In genomic region chr14:21536395-21537087, GRCh38 we compare ENCODE assay signal across 11 cellular contexts. TPM values are rescaled to one million over a fixed set of nuclear protein-coding genes. Genes with fewer than 3 reads are reported as not detected.
A peak's percentile ranks its signal among the peaks of the same experiment; 100 is the strongest.
DNase-seq lines count a peak whose midpoint lies in the region; ATAC-seq, FAIRE-seq and TF ChIP-seq lines count a peak whose summit lies in the region.
"Had no signal": no experiment of that assay in that cellular context is flagged by ENCODE, and none has a peak within 500 bp of the region (broad histone marks: within the 10 kb centered on the region; RNA-seq: fewer than 3 reads in every experiment).

No MANE protein-coding gene starts in this region.

- peaks cover 5% of the 10 kb centered on the region for H3K4me1 Mint-ChIP-seq in activated CD8-positive, alpha-beta memory T cell treated with anti-CD3 and anti-CD28 coated beads, Interleukin-2, amount 10 ng/mL, durations not matched to agents 7 days and 5 days

- H3K36me3 Mint-ChIP-seq in activated CD8-positive, alpha-beta memory T cell treated with anti-CD3 and anti-CD28 coated beads, Interleukin-2, amount 10 ng/mL, durations not matched to agents 7 days and 5 days, result no peaks in the 10 kb centered on the region

- H3K27me3 ChIP-seq in K562 (ENCODE audit: control insufficient read depth in 2 of 2, insufficient read depth in 2 of 2, low read length in 2 of 2), result no peaks in the 10 kb centered on the region
- H3K27me3 ChIP-seq in keratinocyte (ENCODE audit: control insufficient read depth, extremely low read depth, insufficient read depth, low read length), result peaks cover 21% of the 10 kb centered on the region
- H3K27me3 ChIP-seq in gastrocnemius medialis, result peaks cover 32 to 54% (median 42%) of the 10 kb centered on the region in 3 donors

- H3K9ac ChIP-seq in K562 (ENCODE audit: insufficient read depth in 1 of 2, low read depth in 2 of 2, low read length in 2 of 2) (peak overlapping the region in 1 of 2 experiments; percentile 81; a peak in 2 of 4 replicates), keratinocyte (ENCODE audit: control insufficient read depth, extremely low read depth, insufficient read depth, low read length) (no peak overlapping the region)

- peak overlapping the region; percentile 18; the same call in 1 of the 2 replicates for H3K4me2 ChIP-seq in K562 (ENCODE audit: insufficient read depth, low read length)
- H3K4me2 ChIP-seq in keratinocyte (ENCODE audit: control insufficient read depth, extremely low read depth, insufficient read depth, low read depth, low read length), result peak overlapping the region; percentile 56

- no peak overlapping the region for H3K4me3 Mint-ChIP-seq in activated CD8-positive, alpha-beta memory T cell treated with anti-CD3 and anti-CD28 coated beads, Interleukin-2, amount 10 ng/mL, durations not matched to agents 7 days and 5 days

- H3K4me3 ChIP-seq in HEK293 (ENCODE audit: low read depth, low read length) (no peak overlapping the region), K562 (no peak overlapping the region), keratinocyte (ENCODE audit: control insufficient read depth in 2 of 3, extremely low read depth in 1 of 3, insufficient read depth in 2 of 3, low read depth in 1 of 3, low read length in 3 of 3) (peak overlapping the region in 1 of 3 experiments; percentile 18), gastrocnemius medialis (peak overlapping the region in 3 of 4 donors; percentile 15 to 49 (median 43))

- TF ChIP-seq RAD21 in K562 (CRISPR knock-in tag; conservative IDR thresholded peaks at IDR 0.05 in 1 of 2, IDR thresholded peaks at IDR 0.05 in 1 of 2), result no peak

- intact Hi-C loops in K562 (cut with micrococcal nuclease) (no loop called here), gastrocnemius medialis (cut with DNase I; ENCODE audit: low total_unique reads) (no loop called here)

- TF ChIP-seq POLR2A in K562 (conservative IDR thresholded peaks at IDR 0.05) (no peak), gastrocnemius medialis (IDR thresholded peaks at IDR 0.05) (no peak)

- H3K36me3 ChIP-seq in HEK293 (ENCODE audit: control insufficient read depth in 2 of 2, insufficient read depth in 1 of 2, low read length in 2 of 2), result no peaks in the 10 kb centered on the region
- no peaks in the 10 kb centered on the region for H3K36me3 ChIP-seq in K562 (ENCODE audit: control insufficient read depth, insufficient read depth, low read length)
- no peaks in the 10 kb centered on the region for H3K36me3 ChIP-seq in keratinocyte (ENCODE audit: control insufficient read depth in 2 of 2, extremely low read depth in 1 of 2, insufficient read depth in 2 of 2, low read length in 2 of 2)
- no peaks in the 10 kb centered on the region for H3K36me3 ChIP-seq in gastrocnemius medialis

- POLR2A ChIA-PET in HEK293 (lab: Yijun Ruan, JAX) (no interaction called here), K562 (lab: Yijun Ruan, JAX) (interaction anchor here (0.5 to 1.8 kb wide), 3 partner anchors 7 to 154 kb away, joined by 3 to 4 read pairs (median 4); partner anchors contain the start of gene METTL3)

- BruUV-seq in K562 (replicated peaks; lab: Mats Ljungman, UMichigan), result no TSS peak

- CTCF ChIA-PET in HEK293 (lab: Yijun Ruan, JAX), result interaction anchor here (0.6 to 0.9 kb wide), 2 partner anchors 38 to 843 kb away, joined by 3 to 4 read pairs; no protein-coding TSS in a partner anchor
- CTCF ChIA-PET in K562 (lab: Yijun Ruan, JAX; ENCODE audit: low intra/inter-chr PET ratio), result no interaction called here
- CTCF ChIA-PET in activated CD8-positive, alpha-beta memory T cell treated with anti-CD3 and anti-CD28 coated beads, Interleukin-2, amount 10 ng/mL, durations not matched to agents 7 days and 5 days (lab: Charles Lee), result interaction anchor here (1.9 kb wide), 1 partner anchor 20 kb away, joined by 5 read pairs; no protein-coding TSS in a partner anchor

- no peak overlapping the region for H3K27ac Mint-ChIP-seq in activated CD8-positive, alpha-beta memory T cell treated with anti-CD3 and anti-CD28 coated beads, Interleukin-2, amount 10 ng/mL, durations not matched to agents 7 days and 5 days

- WGBS in K562 (ENCODE audit: insufficient coverage, low coverage, missing lambda C conversion rate), result 46% methylated on average over 10 of the region's 26 CpGs

- H3K27me3 Mint-ChIP-seq in activated CD8-positive, alpha-beta memory T cell treated with anti-CD3 and anti-CD28 coated beads, Interleukin-2, amount 10 ng/mL, durations not matched to agents 7 days and 5 days, result peaks cover 59% of the 10 kb centered on the region

- H2AFZ ChIP-seq in K562 (ENCODE audit: low read depth, low read length) (peak overlapping the region; percentile 40; the same call in 1 of the 2 replicates), keratinocyte (ENCODE audit: control insufficient read depth, low read length) (peak overlapping the region; percentile 39)

- no peak for DNase-seq in K562 (ENCODE audit: extremely low read depth in 1 of 4, low spot score in 3 of 4)
- no peak for DNase-seq in keratinocyte (ENCODE audit: low read depth, low spot score)
- DNase-seq in gastrocnemius medialis, result no peak
- DNase-seq in stimulated activated CD4-positive, alpha-beta T cell treated with anti-CD3 and anti-CD28 coated beads, Interleukin-15, amount 100 ng/mL, for 24 hours, result no peak
- no peak for DNase-seq in activated CD8-positive, alpha-beta memory T cell treated with anti-CD3 and anti-CD28 coated beads, Interleukin-2, amount 10 ng/mL, durations not matched to agents 7 days and 5 days
- no peak for DNase-seq in NCI-H146 treated with DMSO at 0.1 percent for 48 hours (lab: John Stamatoyannopoulos, UW; ENCODE audit: unreplicated experiment)
- DNase-seq: activated gamma-delta T cell, GF-D8, Karpas-422 had no signal

- no peak for ATAC-seq in K562
- no peak for ATAC-seq in gastrocnemius medialis
- ATAC-seq in activated CD8-positive, alpha-beta memory T cell treated with anti-CD3 and anti-CD28 coated beads, Interleukin-2, amount 10 ng/mL, durations not matched to agents 7 days and 5 days, result no peak
- ATAC-seq in HG03196 (IDR thresholded peaks at IDR 0.05; ENCODE audit: unreplicated experiment), result no peak

- H3K9me3 ChIP-seq in HEK293 (ENCODE audit: control insufficient read depth, insufficient read depth, low read depth, low read length), result no peaks in the 10 kb centered on the region
- no peaks in the 10 kb centered on the region for H3K9me3 ChIP-seq in K562 (replicated peaks; ENCODE audit: control insufficient read depth, insufficient read depth, low read depth, low read length)
- no peaks in the 10 kb centered on the region for H3K9me3 ChIP-seq in keratinocyte (ENCODE audit: control insufficient read depth, low read depth, low read length)
- no peaks in the 10 kb centered on the region for H3K9me3 ChIP-seq in gastrocnemius medialis

- dilution Hi-C loops in keratinocyte (cut with MboI; ENCODE audit: extremely low pct_ligation_motif_present, low sequenced_read_pairs), result no loop called here

- H3K9me1 ChIP-seq in K562 (ENCODE audit: control insufficient read depth, insufficient read depth, low read length) (no peaks in the 10 kb centered on the region), keratinocyte (ENCODE audit: control insufficient read depth, extremely low read depth, insufficient read depth, low read length) (no peaks in the 10 kb centered on the region)

- no peaks in the 10 kb centered on the region for H3K79me2 ChIP-seq in K562 (ENCODE audit: control insufficient read depth, insufficient read depth, low read length)
- no peaks in the 10 kb centered on the region for H3K79me2 ChIP-seq in keratinocyte (ENCODE audit: control insufficient read depth, insufficient read depth, low read length)

- in situ Hi-C loops in K562 (cut with MboI), result no loop called here
- in situ Hi-C loops in gastrocnemius medialis (cut with MboI; ENCODE audit: low sequenced_read_pairs in 4 of 4), result no loop called here

- TF ChIP-seq EP300 in K562 (IDR thresholded peaks at IDR 0.05; ENCODE audit: low read length), result no peak

- FAIRE-seq in K562 (lab: Jason Lieb, UNC), result no peak
- FAIRE-seq in keratinocyte (lab: Jason Lieb, UNC), result no peak

- TF ChIP-seq CTCF in HEK293 (tag by site-specific recombination; IDR thresholded peaks at IDR 0.05) (no peak), K562 (IDR thresholded peaks at IDR 0.05 in 2 of 3, conservative IDR thresholded peaks at IDR 0.05 in 1 of 3; ENCODE audit: insufficient read depth in 2 of 3, low read depth in 1 of 3, low read length in 3 of 3) (no peak), keratinocyte (optimal IDR thresholded peaks at IDR 0.05 in 1 of 3, IDR thresholded peaks at IDR 0.05 in 1 of 3, conservative IDR thresholded peaks at IDR 0.05 in 1 of 3; ENCODE audit: extremely low read depth in 1 of 3, insufficient read depth in 2 of 3, low read length in 3 of 3) (no peak), gastrocnemius medialis (IDR thresholded peaks at IDR 0.05 in 4 of 5, conservative IDR thresholded peaks at IDR 0.05 in 1 of 5) (no peak)

- no peaks in the 10 kb centered on the region for H3K9me3 Mint-ChIP-seq in activated CD8-positive, alpha-beta memory T cell treated with anti-CD3 and anti-CD28 coated beads, Interleukin-2, amount 10 ng/mL, durations not matched to agents 7 days and 5 days (ENCODE audit: low read depth)

- H3K27ac ChIP-seq in HEK293 (ENCODE audit: extremely low read depth, low read depth, low read length) (no peak overlapping the region), K562 (ENCODE audit: extremely low read depth, low read depth, low read length) (no peak overlapping the region), keratinocyte (ENCODE audit: control insufficient read depth, insufficient read depth, low read length) (no peak overlapping the region), gastrocnemius medialis (no peak overlapping the region)

- H4K20me1 ChIP-seq in K562 (replicated peaks; ENCODE audit: control insufficient read depth, insufficient read depth, low read length) (no peaks in the 10 kb centered on the region), keratinocyte (ENCODE audit: control insufficient read depth, extremely low read depth, insufficient read depth, low read length) (no peaks in the 10 kb centered on the region)

- H3K4me1 ChIP-seq in HEK293 (ENCODE audit: control insufficient read depth, insufficient read depth, low read length), result no peaks in the 10 kb centered on the region
- H3K4me1 ChIP-seq in K562 (replicated peaks in 1 of 2; ENCODE audit: control insufficient read depth in 2 of 2, insufficient read depth in 2 of 2, low read length in 2 of 2), result peaks cover 3 to 8% of the 10 kb centered on the region in 2 experiments; a peak in 4 of 5 replicates
- H3K4me1 ChIP-seq in keratinocyte (ENCODE audit: control insufficient read depth, extremely low read depth, insufficient read depth, low read length), result peaks cover 5% of the 10 kb centered on the region
- peaks cover 0 to 8% of the 10 kb centered on the region in 2 donors for H3K4me1 ChIP-seq in gastrocnemius medialis

RNA-seq across cellular contexts. Expression of gene SALL2, which starts 10.4 kb away (rescaled TPM):
- 8.5 and 20.3 TPM in 2 replicates for total RNA-seq in K562 (2011; cell fraction: chromatin; rRNA removed; ENCODE audit: low replicate concordance)
- 11.3 and 18.3 TPM in 2 replicates for total RNA-seq in K562 (2011; cell fraction: nucleolus; rRNA removed)
- 14.9 and 17.3 TPM in 2 replicates for total RNA-seq in K562 (2011; cell fraction: nucleoplasm; rRNA removed)
- total RNA-seq in K562 (2014; rRNA removed) (10.0 and 12.1 TPM in 2 replicates), K562 (2014; rRNA removed; fragmentation: Illumina TruSeq; extraction: Trizol) (11.3 and 12.9 TPM in 2 replicates), K562 (2015; rRNA removed; fragmentation: Illumina TruSeq; extraction: Trizol) (14.2 and 15.8 TPM in 2 replicates), K562 (2021) (25.9 and 27.6 TPM in 2 replicates), gastrocnemius medialis (1 to 10 TPM in 3 of 4 donors, under 1 TPM in 1; 0.80 to 2.0 (median 1.1) TPM)
- polyA plus RNA-seq in K562 (2011; rRNA removed) (10.0 and 17.5 TPM in 2 replicates), K562 (2014; fragmentation: Illumina TruSeq; extraction: Trizol) (30.4 and 35.8 TPM in 2 replicates), K562 (2014; fragmentation: Nextera tagmentation; extraction: Ambion mirVana) (1 to 10 TPM; 6.6 to 9.9 TPM), K562 (2014; rRNA removed) (12.5 and 13.1 TPM in 2 replicates), keratinocyte (0.44 to 0.84 TPM (median 0.64 TPM) in 3 replicates)
- polyA plus RNA-seq in K562 (2011; cell fraction: cytosol; rRNA removed), result 15.8 and 23.8 TPM in 2 replicates
- 14.0 and 21.8 TPM in 2 replicates for polyA plus RNA-seq in K562 (2011; cell fraction: nucleus; rRNA removed)
- 18.9 and 27.8 TPM in 2 replicates for polyA plus RNA-seq in K562 (2012)
- 17.5 and 19.8 TPM in 2 replicates for polyA minus RNA-seq in K562 (2011; rRNA and poly(A)+ RNA removed)
- 17.4 and 26.1 TPM in 2 replicates for polyA minus RNA-seq in K562 (2011; cell fraction: cytosol; rRNA and poly(A)+ RNA removed)
- polyA minus RNA-seq in K562 (2011; cell fraction: nucleus; rRNA and poly(A)+ RNA removed), result 9.0 and 10.7 TPM in 2 replicates
- polyA plus RNA-seq in keratinocyte (2011; ENCODE audit: low read depth), result 0.16 TPM
- polyA plus RNA-seq in keratinocyte (2011; cell fraction: cytosol; rRNA removed), result 0.57 and 0.63 TPM in 2 replicates
- polyA plus RNA-seq in keratinocyte (2011; cell fraction: nucleus; rRNA removed), result 0.55 and 0.68 TPM in 2 replicates
- 0.39 and 1.0 TPM in 2 replicates for polyA plus RNA-seq in keratinocyte (2012; ENCODE audit: low replicate concordance)
- polyA minus RNA-seq in keratinocyte, result 0.73 to 3.1 TPM (median 0.90 TPM) in 3 replicates
- not detected for polyA minus RNA-seq in keratinocyte (2011; cell fraction: cytosol; rRNA and poly(A)+ RNA removed)
- 0.54 and 0.63 TPM in 2 replicates for polyA minus RNA-seq in keratinocyte (2011; cell fraction: nucleus; rRNA and poly(A)+ RNA removed)
- total RNA-seq in activated CD8-positive, alpha-beta memory T cell treated with anti-CD3 and anti-CD28 coated beads, Interleukin-2, amount 10 ng/mL, durations not matched to agents 7 days and 5 days, result 1 to 10 TPM; 1.3 to 1.5 TPM

RNA-seq across cellular contexts. Expression of gene METTL3, which starts 25.4 kb away (rescaled TPM):
- total RNA-seq in K562 (2011; cell fraction: chromatin; rRNA removed; ENCODE audit: low replicate concordance), result 295 and 322 TPM in 2 replicates
- total RNA-seq in K562 (2011; cell fraction: nucleolus; rRNA removed), result 198 and 212 TPM in 2 replicates
- total RNA-seq in K562 (2011; cell fraction: nucleoplasm; rRNA removed), result 245 and 280 TPM in 2 replicates
- 47.8 and 61.1 TPM in 2 replicates for total RNA-seq in K562 (2014; rRNA removed)
- total RNA-seq in K562 (2014; rRNA removed; fragmentation: Illumina TruSeq; extraction: Trizol), result 57.7 and 65.7 TPM in 2 replicates
- total RNA-seq in K562 (2015; rRNA removed; fragmentation: Illumina TruSeq; extraction: Trizol), result 54.7 and 60.2 TPM in 2 replicates
- 59.0 and 63.3 TPM in 2 replicates for total RNA-seq in K562 (2021)
- polyA plus RNA-seq in K562 (2011; rRNA removed), result 151 and 164 TPM in 2 replicates
- polyA plus RNA-seq in K562 (2011; cell fraction: cytosol; rRNA removed), result 92.2 and 102 TPM in 2 replicates
- polyA plus RNA-seq in K562 (2011; cell fraction: nucleus; rRNA removed), result 670 and 824 TPM in 2 replicates
- 55.0 and 67.4 TPM in 2 replicates for polyA plus RNA-seq in K562 (2012)
- 68.3 and 74.8 TPM in 2 replicates for polyA plus RNA-seq in K562 (2014; fragmentation: Illumina TruSeq; extraction: Trizol)
- polyA plus RNA-seq in K562 (2014; fragmentation: Nextera tagmentation; extraction: Ambion mirVana), result 10 to 100 TPM; 42.1 to 66.8 TPM
- polyA plus RNA-seq in K562 (2014; rRNA removed), result 102 and 115 TPM in 2 replicates
- 77.7 and 80.8 TPM in 2 replicates for polyA minus RNA-seq in K562 (2011; rRNA and poly(A)+ RNA removed)
- polyA minus RNA-seq in K562 (2011; cell fraction: cytosol; rRNA and poly(A)+ RNA removed), result 30.7 and 37.8 TPM in 2 replicates
- 88.6 and 132 TPM in 2 replicates for polyA minus RNA-seq in K562 (2011; cell fraction: nucleus; rRNA and poly(A)+ RNA removed)
- polyA plus RNA-seq in keratinocyte, result 66.5 to 99.7 TPM (median 96.0 TPM) in 3 replicates
- 29.0 TPM for polyA plus RNA-seq in keratinocyte (2011; ENCODE audit: low read depth)
- polyA plus RNA-seq in keratinocyte (2011; cell fraction: cytosol; rRNA removed), result 36.0 and 50.9 TPM in 2 replicates
- polyA plus RNA-seq in keratinocyte (2011; cell fraction: nucleus; rRNA removed), result 318 and 323 TPM in 2 replicates
- polyA plus RNA-seq in keratinocyte (2012; ENCODE audit: low replicate concordance), result 32.2 and 37.4 TPM in 2 replicates
- 68.6 to 78.2 TPM (median 74.2 TPM) in 3 replicates for polyA minus RNA-seq in keratinocyte
- 33.8 TPM for polyA minus RNA-seq in keratinocyte (2011; cell fraction: cytosol; rRNA and poly(A)+ RNA removed)
- 33.7 and 50.9 TPM in 2 replicates for polyA minus RNA-seq in keratinocyte (2011; cell fraction: nucleus; rRNA and poly(A)+ RNA removed)
- 10 to 100 TPM; 16.5 to 52.4 (median 34.6) TPM for total RNA-seq in gastrocnemius medialis
- 10 to 100 TPM; 93.5 to 94.1 TPM for total RNA-seq in activated CD8-positive, alpha-beta memory T cell treated with anti-CD3 and anti-CD28 coated beads, Interleukin-2, amount 10 ng/mL, durations not matched to agents 7 days and 5 days

RNA-seq across cellular contexts. Expression of gene OR10G3, which starts 43.3 kb away (rescaled TPM):
- not detected in 2 replicates for total RNA-seq in K562 (2011; cell fraction: chromatin; rRNA removed; ENCODE audit: low replicate concordance)
- total RNA-seq in K562 (2011; cell fraction: nucleolus; rRNA removed), result not detected in 2 replicates
- total RNA-seq in K562 (2011; cell fraction: nucleoplasm; rRNA removed), result not detected in 2 replicates
- not detected in 2 replicates for total RNA-seq in K562 (2014; rRNA removed)
- not detected in 2 replicates for total RNA-seq in K562 (2014; rRNA removed; fragmentation: Illumina TruSeq; extraction: Trizol)
- total RNA-seq in K562 (2015; rRNA removed; fragmentation: Illumina TruSeq; extraction: Trizol), result not detected in 2 replicates
- not detected in 2 replicates for total RNA-seq in K562 (2021)
- not detected in 2 replicates for polyA plus RNA-seq in K562 (2011; rRNA removed)
- not detected in 2 replicates for polyA plus RNA-seq in K562 (2011; cell fraction: cytosol; rRNA removed)
- not detected in 2 replicates for polyA plus RNA-seq in K562 (2011; cell fraction: nucleus; rRNA removed)
- not detected in 2 replicates for polyA plus RNA-seq in K562 (2012)
- polyA plus RNA-seq in K562 (2014; fragmentation: Illumina TruSeq; extraction: Trizol), result not detected in 2 replicates
- not detected for polyA plus RNA-seq in K562 (2014; fragmentation: Nextera tagmentation; extraction: Ambion mirVana)
- not detected in 2 replicates for polyA plus RNA-seq in K562 (2014; rRNA removed)
- polyA minus RNA-seq in K562 (2011; rRNA and poly(A)+ RNA removed), result not detected in 2 replicates
- not detected in 2 replicates for polyA minus RNA-seq in K562 (2011; cell fraction: cytosol; rRNA and poly(A)+ RNA removed)
- not detected in 2 replicates for polyA minus RNA-seq in K562 (2011; cell fraction: nucleus; rRNA and poly(A)+ RNA removed)
- not detected in 3 replicates for polyA plus RNA-seq in keratinocyte
- not detected for polyA plus RNA-seq in keratinocyte (2011; ENCODE audit: low read depth)
- not detected in 2 replicates for polyA plus RNA-seq in keratinocyte (2011; cell fraction: cytosol; rRNA removed)
- not detected in 2 replicates for polyA plus RNA-seq in keratinocyte (2011; cell fraction: nucleus; rRNA removed)
- polyA plus RNA-seq in keratinocyte (2012; ENCODE audit: low replicate concordance), result not detected in 2 replicates
- polyA minus RNA-seq in keratinocyte, result not detected in 3 replicates
- not detected for polyA minus RNA-seq in keratinocyte (2011; cell fraction: cytosol; rRNA and poly(A)+ RNA removed)
- polyA minus RNA-seq in keratinocyte (2011; cell fraction: nucleus; rRNA and poly(A)+ RNA removed), result not detected in 2 replicates
- not detected for total RNA-seq in gastrocnemius medialis
- total RNA-seq in activated CD8-positive, alpha-beta memory T cell treated with anti-CD3 and anti-CD28 coated beads, Interleukin-2, amount 10 ng/mL, durations not matched to agents 7 days and 5 days, result not detected

RNA-seq across cellular contexts. Expression of gene TOX4, which starts 59.5 kb away (rescaled TPM):
- total RNA-seq in K562 (2011; cell fraction: chromatin; rRNA removed; ENCODE audit: low replicate concordance), result 34.2 and 45.9 TPM in 2 replicates
- total RNA-seq in K562 (2011; cell fraction: nucleolus; rRNA removed), result 28.7 and 29.0 TPM in 2 replicates
- 28.7 and 30.4 TPM in 2 replicates for total RNA-seq in K562 (2011; cell fraction: nucleoplasm; rRNA removed)
- 9.9 and 14.0 TPM in 2 replicates for total RNA-seq in K562 (2014; rRNA removed)
- total RNA-seq in K562 (2014; rRNA removed; fragmentation: Illumina TruSeq; extraction: Trizol), result 23.5 and 29.5 TPM in 2 replicates
- total RNA-seq in K562 (2015; rRNA removed; fragmentation: Illumina TruSeq; extraction: Trizol), result 20.2 and 20.6 TPM in 2 replicates
- total RNA-seq in K562 (2021), result 44.0 and 47.5 TPM in 2 replicates
- 61.8 and 64.1 TPM in 2 replicates for polyA plus RNA-seq in K562 (2011; rRNA removed)
- polyA plus RNA-seq in K562 (2011; cell fraction: cytosol; rRNA removed), result 58.0 and 70.0 TPM in 2 replicates
- polyA plus RNA-seq in K562 (2011; cell fraction: nucleus; rRNA removed), result 55.1 and 55.6 TPM in 2 replicates
- 39.8 and 58.6 TPM in 2 replicates for polyA plus RNA-seq in K562 (2012)
- 46.4 and 61.6 TPM in 2 replicates for polyA plus RNA-seq in K562 (2014; fragmentation: Illumina TruSeq; extraction: Trizol)
- polyA plus RNA-seq in K562 (2014; fragmentation: Nextera tagmentation; extraction: Ambion mirVana), result 10 to 100 TPM; 41.0 to 76.5 TPM
- 33.8 and 34.1 TPM in 2 replicates for polyA plus RNA-seq in K562 (2014; rRNA removed)
- polyA minus RNA-seq in K562 (2011; rRNA and poly(A)+ RNA removed), result 45.4 and 52.8 TPM in 2 replicates
- 18.6 and 19.8 TPM in 2 replicates for polyA minus RNA-seq in K562 (2011; cell fraction: cytosol; rRNA and poly(A)+ RNA removed)
- polyA minus RNA-seq in K562 (2011; cell fraction: nucleus; rRNA and poly(A)+ RNA removed), result 10.4 and 14.7 TPM in 2 replicates
- polyA plus RNA-seq in keratinocyte, result 85.4 to 111 TPM (median 94.6 TPM) in 3 replicates
- polyA plus RNA-seq in keratinocyte (2011; ENCODE audit: low read depth), result 30.1 TPM
- 50.6 and 64.1 TPM in 2 replicates for polyA plus RNA-seq in keratinocyte (2011; cell fraction: cytosol; rRNA removed)
- polyA plus RNA-seq in keratinocyte (2011; cell fraction: nucleus; rRNA removed), result 70.3 and 74.2 TPM in 2 replicates
- 65.4 and 68.5 TPM in 2 replicates for polyA plus RNA-seq in keratinocyte (2012; ENCODE audit: low replicate concordance)
- polyA minus RNA-seq in keratinocyte, result 77.9 to 131 TPM (median 115 TPM) in 3 replicates
- 29.2 TPM for polyA minus RNA-seq in keratinocyte (2011; cell fraction: cytosol; rRNA and poly(A)+ RNA removed)
- 15.4 and 22.7 TPM in 2 replicates for polyA minus RNA-seq in keratinocyte (2011; cell fraction: nucleus; rRNA and poly(A)+ RNA removed)
- 100 to 1,000 TPM in 2 of 4 donors, 10 to 100 TPM in 2; 57.2 to 135 (median 112) TPM for total RNA-seq in gastrocnemius medialis
- total RNA-seq in activated CD8-positive, alpha-beta memory T cell treated with anti-CD3 and anti-CD28 coated beads, Interleukin-2, amount 10 ng/mL, durations not matched to agents 7 days and 5 days, result 10 to 100 TPM; 72.7 to 87.1 TPM

RNA-seq across cellular contexts. Expression of gene RAB2B, which starts 59.8 kb away (rescaled TPM):
- 19.5 and 32.5 TPM in 2 replicates for total RNA-seq in K562 (2011; cell fraction: chromatin; rRNA removed; ENCODE audit: low replicate concordance)
- 14.9 and 15.2 TPM in 2 replicates for total RNA-seq in K562 (2011; cell fraction: nucleolus; rRNA removed)
- total RNA-seq in K562 (2011; cell fraction: nucleoplasm; rRNA removed), result 26.8 and 40.2 TPM in 2 replicates
- total RNA-seq in K562 (2014; rRNA removed) (5.5 and 8.3 TPM in 2 replicates), K562 (2014; rRNA removed; fragmentation: Illumina TruSeq; extraction: Trizol) (12.3 and 13.3 TPM in 2 replicates), K562 (2015; rRNA removed; fragmentation: Illumina TruSeq; extraction: Trizol) (9.1 and 9.5 TPM in 2 replicates), K562 (2021) (9.8 and 10.5 TPM in 2 replicates), gastrocnemius medialis (10 to 100 TPM in 1 of 4 donors, 1 to 10 TPM in 3; 4.8 to 13.6 (median 8.0) TPM)
- polyA plus RNA-seq in K562 (2011; rRNA removed) (18.7 and 19.8 TPM in 2 replicates), K562 (2014; fragmentation: Illumina TruSeq; extraction: Trizol) (10.3 and 11.1 TPM in 2 replicates), K562 (2014; fragmentation: Nextera tagmentation; extraction: Ambion mirVana) (10 to 100 TPM in 1 of 2 experiments, 1 to 10 TPM in 1; 4.6 to 10.2 TPM), K562 (2014; rRNA removed) (8.8 and 11.0 TPM in 2 replicates), keratinocyte (12.4 to 18.3 TPM (median 17.7 TPM) in 3 replicates)
- 7.8 and 16.5 TPM in 2 replicates for polyA plus RNA-seq in K562 (2011; cell fraction: cytosol; rRNA removed)
- 16.5 and 26.5 TPM in 2 replicates for polyA plus RNA-seq in K562 (2011; cell fraction: nucleus; rRNA removed)
- polyA plus RNA-seq in K562 (2012), result 9.4 and 11.5 TPM in 2 replicates
- 29.4 and 32.3 TPM in 2 replicates for polyA minus RNA-seq in K562 (2011; rRNA and poly(A)+ RNA removed)
- 5.9 and 7.5 TPM in 2 replicates for polyA minus RNA-seq in K562 (2011; cell fraction: cytosol; rRNA and poly(A)+ RNA removed)
- polyA minus RNA-seq in K562 (2011; cell fraction: nucleus; rRNA and poly(A)+ RNA removed), result 8.2 and 16.6 TPM in 2 replicates
- 3.3 TPM for polyA plus RNA-seq in keratinocyte (2011; ENCODE audit: low read depth)
- 9.3 and 17.4 TPM in 2 replicates for polyA plus RNA-seq in keratinocyte (2011; cell fraction: cytosol; rRNA removed)
- 18.9 and 21.6 TPM in 2 replicates for polyA plus RNA-seq in keratinocyte (2011; cell fraction: nucleus; rRNA removed)
- polyA plus RNA-seq in keratinocyte (2012; ENCODE audit: low replicate concordance), result 8.5 and 14.7 TPM in 2 replicates
- 4.9 to 23.8 TPM (median 17.5 TPM) in 3 replicates for polyA minus RNA-seq in keratinocyte
- polyA minus RNA-seq in keratinocyte (2011; cell fraction: cytosol; rRNA and poly(A)+ RNA removed), result 11.1 TPM
- 6.5 and 12.9 TPM in 2 replicates for polyA minus RNA-seq in keratinocyte (2011; cell fraction: nucleus; rRNA and poly(A)+ RNA removed)
- 10 to 100 TPM; 26.1 to 28.2 TPM for total RNA-seq in activated CD8-positive, alpha-beta memory T cell treated with anti-CD3 and anti-CD28 coated beads, Interleukin-2, amount 10 ng/mL, durations not matched to agents 7 days and 5 days

Comparison
In these comparisons a context has a peak if more than half of its experiments do, and no peak if none do; other contexts are left out.
1. H3K4me3 ChIP-seq: peak in gastrocnemius medialis (3 of 4); none in HEK293 (single experiment) and K562 (single experiment).
2. Of the 44 proteins assayed by ChIP-seq in both K562 and HEK293: peak only in K562: none; only in HEK293: PATZ1 and ZNF449; in both: PRDM10; in neither: 41.